Comparison of ENCODE assay signal across 1 cellular context in the genomic region with DNA sequence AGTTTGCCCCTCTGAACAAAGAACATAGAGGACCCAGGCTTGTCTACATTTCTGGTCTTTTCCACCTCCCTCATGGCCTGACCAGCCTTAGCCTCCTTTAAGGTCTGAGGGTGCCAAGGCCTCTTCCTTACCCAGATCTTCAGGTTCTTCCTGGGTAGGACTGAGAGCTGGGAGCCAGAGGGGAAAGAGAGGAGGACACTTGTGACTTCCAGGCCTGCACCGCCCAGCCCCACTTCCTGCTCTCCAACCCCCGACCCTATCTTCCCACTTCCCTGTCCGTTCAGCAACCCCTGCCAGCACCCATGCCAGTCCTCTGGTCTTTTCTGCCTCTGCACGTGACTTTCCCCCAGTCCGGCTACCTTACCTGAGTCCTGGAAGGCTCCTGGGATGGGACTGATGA.
TF ChIP-seq lines count a peak whose summit lies in the region.

No MANE protein-coding gene starts in this region.

TF ChIP-seq in HepG2, 621 proteins besides CTCF, POLR2A, EP300 and RAD21:
- TF ChIP-seq IRF2 (CRISPR knock-in tag; IDR thresholded peaks at IDR 0.05) (no peak), NR2C2 (CRISPR knock-in tag; IDR thresholded peaks at IDR 0.05; ENCODE audit: borderline replicate concordance) (no peak), ZNF343 (CRISPR knock-in tag; IDR thresholded peaks at IDR 0.05) (no peak), TSC22D2 (CRISPR knock-in tag; IDR thresholded peaks at IDR 0.05; ENCODE audit: borderline replicate concordance) (no peak), PAX8 (CRISPR knock-in tag; IDR thresholded peaks at IDR 0.05; ENCODE audit: borderline replicate concordance) (no peak), RCOR2 (CRISPR knock-in tag; IDR thresholded peaks at IDR 0.05) (no peak), ZNF329 (CRISPR knock-in tag; IDR thresholded peaks at IDR 0.05; ENCODE audit: low read depth) (no peak), ZNF75D (CRISPR knock-in tag; IDR thresholded peaks at IDR 0.05; ENCODE audit: borderline replicate concordance) (no peak), ZNF556 (CRISPR knock-in tag; IDR thresholded peaks at IDR 0.05; ENCODE audit: borderline replicate concordance) (no peak)
- TF ChIP-seq, protein P1, sequence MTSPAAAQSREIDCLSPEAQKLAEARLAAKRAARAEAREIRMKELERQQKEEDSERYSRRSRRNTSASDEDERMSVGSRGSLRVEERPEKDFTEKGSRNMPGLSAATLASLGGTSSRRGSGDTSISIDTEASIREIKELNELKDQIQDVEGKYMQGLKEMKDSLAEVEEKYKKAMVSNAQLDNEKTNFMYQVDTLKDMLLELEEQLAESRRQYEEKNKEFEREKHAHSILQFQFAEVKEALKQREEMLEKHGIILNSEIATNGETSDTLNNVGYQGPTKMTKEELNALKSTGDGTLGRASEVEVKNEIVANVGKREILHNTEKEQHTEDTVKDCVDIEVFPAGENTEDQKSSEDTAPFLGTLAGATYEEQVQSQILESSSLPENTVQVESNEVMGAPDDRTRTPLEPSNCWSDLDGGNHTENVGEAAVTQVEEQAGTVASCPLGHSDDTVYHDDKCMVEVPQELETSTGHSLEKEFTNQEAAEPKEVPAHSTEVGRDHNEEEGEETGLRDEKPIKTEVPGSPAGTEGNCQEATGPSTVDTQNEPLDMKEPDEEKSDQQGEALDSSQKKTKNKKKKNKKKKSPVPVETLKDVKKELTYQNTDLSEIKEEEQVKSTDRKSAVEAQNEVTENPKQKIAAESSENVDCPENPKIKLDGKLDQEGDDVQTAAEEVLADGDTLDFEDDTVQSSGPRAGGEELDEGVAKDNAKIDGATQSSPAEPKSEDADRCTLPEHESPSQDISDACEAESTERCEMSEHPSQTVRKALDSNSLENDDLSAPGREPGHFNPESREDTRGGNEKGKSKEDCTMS (CRISPR knock-in tag; conservative IDR thresholded peaks at IDR 0.05), result no peak
- TF ChIP-seq, protein P2, sequence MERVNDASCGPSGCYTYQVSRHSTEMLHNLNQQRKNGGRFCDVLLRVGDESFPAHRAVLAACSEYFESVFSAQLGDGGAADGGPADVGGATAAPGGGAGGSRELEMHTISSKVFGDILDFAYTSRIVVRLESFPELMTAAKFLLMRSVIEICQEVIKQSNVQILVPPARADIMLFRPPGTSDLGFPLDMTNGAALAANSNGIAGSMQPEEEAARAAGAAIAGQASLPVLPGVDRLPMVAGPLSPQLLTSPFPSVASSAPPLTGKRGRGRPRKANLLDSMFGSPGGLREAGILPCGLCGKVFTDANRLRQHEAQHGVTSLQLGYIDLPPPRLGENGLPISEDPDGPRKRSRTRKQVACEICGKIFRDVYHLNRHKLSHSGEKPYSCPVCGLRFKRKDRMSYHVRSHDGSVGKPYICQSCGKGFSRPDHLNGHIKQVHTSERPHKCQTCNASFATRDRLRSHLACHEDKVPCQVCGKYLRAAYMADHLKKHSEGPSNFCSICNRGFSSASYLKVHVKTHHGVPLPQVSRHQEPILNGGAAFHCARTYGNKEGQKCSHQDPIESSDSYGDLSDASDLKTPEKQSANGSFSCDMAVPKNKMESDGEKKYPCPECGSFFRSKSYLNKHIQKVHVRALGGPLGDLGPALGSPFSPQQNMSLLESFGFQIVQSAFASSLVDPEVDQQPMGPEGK (CRISPR knock-in tag; IDR thresholded peaks at IDR 0.05), result no peak
- TF ChIP-seq, protein P3, sequence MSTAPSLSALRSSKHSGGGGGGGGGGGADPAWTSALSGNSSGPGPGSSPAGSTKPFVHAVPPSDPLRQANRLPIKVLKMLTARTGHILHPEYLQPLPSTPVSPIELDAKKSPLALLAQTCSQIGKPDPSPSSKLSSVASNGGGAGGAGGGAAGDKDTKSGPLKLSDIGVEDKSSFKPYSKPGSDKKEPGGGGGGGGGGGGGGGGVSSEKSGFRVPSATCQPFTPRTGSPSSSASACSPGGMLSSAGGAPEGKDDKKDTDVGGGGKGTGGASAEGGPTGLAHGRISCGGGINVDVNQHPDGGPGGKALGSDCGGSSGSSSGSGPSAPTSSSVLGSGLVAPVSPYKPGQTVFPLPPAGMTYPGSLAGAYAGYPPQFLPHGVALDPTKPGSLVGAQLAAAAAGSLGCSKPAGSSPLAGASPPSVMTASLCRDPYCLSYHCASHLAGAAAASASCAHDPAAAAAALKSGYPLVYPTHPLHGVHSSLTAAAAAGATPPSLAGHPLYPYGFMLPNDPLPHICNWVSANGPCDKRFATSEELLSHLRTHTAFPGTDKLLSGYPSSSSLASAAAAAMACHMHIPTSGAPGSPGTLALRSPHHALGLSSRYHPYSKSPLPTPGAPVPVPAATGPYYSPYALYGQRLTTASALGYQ (CRISPR knock-in tag; IDR thresholded peaks at IDR 0.05), result no peak
- TF ChIP-seq, protein P4, sequence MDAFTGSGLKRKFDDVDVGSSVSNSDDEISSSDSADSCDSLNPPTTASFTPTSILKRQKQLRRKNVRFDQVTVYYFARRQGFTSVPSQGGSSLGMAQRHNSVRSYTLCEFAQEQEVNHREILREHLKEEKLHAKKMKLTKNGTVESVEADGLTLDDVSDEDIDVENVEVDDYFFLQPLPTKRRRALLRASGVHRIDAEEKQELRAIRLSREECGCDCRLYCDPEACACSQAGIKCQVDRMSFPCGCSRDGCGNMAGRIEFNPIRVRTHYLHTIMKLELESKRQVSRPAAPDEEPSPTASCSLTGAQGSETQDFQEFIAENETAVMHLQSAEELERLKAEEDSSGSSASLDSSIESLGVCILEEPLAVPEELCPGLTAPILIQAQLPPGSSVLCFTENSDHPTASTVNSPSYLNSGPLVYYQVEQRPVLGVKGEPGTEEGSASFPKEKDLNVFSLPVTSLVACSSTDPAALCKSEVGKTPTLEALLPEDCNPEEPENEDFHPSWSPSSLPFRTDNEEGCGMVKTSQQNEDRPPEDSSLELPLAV (CRISPR knock-in tag; conservative IDR thresholded peaks at IDR 0.05; ENCODE audit: low read depth), result no peak
- TF ChIP-seq, protein P5, sequence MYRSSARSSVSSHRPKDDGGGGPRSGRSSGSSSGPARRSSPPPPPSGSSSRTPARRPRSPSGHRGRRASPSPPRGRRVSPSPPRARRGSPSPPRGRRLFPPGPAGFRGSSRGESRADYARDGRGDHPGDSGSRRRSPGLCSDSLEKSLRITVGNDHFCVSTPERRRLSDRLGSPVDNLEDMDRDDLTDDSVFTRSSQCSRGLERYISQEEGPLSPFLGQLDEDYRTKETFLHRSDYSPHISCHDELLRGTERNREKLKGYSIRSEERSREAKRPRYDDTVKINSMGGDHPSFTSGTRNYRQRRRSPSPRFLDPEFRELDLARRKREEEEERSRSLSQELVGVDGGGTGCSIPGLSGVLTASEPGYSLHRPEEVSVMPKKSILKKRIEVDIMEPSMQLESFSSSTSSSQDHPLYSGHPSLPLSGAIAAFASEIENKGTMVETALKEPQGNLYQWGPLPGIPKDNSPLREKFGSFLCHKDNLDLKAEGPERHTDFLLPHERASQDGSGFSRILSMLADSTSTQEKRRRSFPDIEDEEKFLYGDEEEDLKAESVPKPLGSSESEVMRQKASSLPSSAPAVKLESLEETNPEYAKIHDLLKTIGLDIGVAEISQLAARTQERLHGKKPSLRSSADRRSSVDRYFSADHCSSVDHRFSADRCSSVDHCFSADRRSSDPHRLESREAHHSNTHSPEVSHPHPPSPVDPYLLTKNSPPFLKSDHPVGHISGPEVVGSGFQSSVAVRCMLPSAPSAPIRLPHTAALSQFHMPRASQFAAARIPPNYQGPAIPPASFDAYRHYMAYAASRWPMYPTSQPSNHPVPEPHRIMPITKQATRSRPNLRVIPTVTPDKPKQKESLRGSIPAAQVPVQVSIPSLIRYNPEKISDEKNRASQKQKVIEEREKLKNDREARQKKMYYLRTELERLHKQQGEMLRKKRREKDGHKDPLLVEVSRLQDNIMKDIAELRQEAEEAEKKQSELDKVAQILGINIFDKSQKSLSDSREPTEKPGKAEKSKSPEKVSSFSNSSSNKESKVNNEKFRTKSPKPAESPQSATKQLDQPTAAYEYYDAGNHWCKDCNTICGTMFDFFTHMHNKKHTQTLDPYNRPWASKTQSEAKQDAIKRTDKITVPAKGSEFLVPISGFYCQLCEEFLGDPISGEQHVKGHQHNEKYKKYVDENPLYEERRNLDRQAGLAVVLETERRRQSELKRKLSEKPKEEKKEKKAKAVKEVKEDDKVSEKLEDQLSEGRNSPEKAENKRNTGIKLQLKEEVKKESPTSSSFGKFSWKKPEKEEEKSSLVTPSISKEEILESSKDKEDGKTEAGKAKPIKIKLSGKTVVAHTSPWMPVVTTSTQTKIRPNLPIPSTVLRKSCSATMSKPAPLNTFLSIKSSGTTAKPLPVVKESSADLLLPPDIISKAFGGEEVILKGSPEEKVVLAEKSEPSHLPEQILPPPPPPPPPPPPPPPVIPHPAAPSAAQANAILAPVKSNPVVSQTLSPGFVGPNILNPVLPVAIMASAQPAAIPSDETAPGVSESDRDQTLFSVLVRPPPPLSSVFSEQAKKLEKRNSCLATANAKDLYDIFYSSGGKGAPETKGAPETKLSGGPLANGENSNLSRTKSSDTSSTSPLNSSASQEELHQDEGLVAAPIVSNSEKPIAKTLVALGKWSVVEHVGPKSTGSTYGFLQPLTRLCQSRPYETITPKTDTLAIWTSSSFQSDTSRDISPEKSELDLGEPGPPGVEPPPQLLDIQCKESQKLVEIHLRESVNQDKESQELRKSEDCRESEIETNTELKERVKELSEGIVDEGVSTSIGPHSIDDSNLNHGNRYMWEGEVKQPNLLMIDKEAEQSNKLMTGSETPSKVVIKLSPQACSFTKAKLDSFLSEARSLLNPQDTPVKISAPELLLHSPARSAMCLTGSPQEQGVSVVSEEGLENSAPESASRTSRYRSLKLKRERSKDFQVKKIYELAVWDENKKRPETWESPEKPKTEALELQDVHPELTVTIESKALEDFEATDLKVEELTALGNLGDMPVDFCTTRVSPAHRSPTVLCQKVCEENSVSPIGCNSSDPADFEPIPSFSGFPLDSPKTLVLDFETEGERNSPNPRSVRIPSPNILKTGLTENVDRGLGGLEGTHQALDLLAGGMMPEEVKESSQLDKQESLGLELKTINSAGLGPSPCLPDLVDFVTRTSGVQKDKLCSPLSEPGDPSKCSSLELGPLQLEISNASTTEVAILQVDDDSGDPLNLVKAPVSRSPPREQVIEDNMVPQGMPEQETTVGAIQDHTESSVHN (CRISPR knock-in tag; IDR thresholded peaks at IDR 0.05), result no peak
